Comparison of ENCODE assay signal across 1 cellular context in genomic region chr12:48237048-48237630, GRCh38.
TF ChIP-seq lines count a peak whose summit lies in the region.

No MANE protein-coding gene starts in this region.

TF ChIP-seq in K562, 482 proteins besides CTCF, POLR2A, EP300 and RAD21 (continued from another document):
- TF ChIP-seq PRDM10 (IDR thresholded peaks at IDR 0.05; ENCODE audit: partially characterized antibody) (peak; percentile 6), ZBTB5 (IDR thresholded peaks at IDR 0.05) (no peak), JUND (IDR thresholded peaks at IDR 0.05; ENCODE audit: borderline replicate concordance, low read depth, low read length) (no peak), JUND (tag; IDR thresholded peaks at IDR 0.05; ENCODE audit: borderline replicate concordance, low read depth, low read length) (no peak), TCF7 (IDR thresholded peaks at IDR 0.05; ENCODE audit: borderline replicate concordance) (no peak), FOXJ2 (tag; IDR thresholded peaks at IDR 0.05) (0 out of 2 replicates have a peak, but pooled peaks have one; percentile 76), ZC3H8 (IDR thresholded peaks at IDR 0.05) (no peak), MYC (IDR thresholded peaks at IDR 0.05; ENCODE audit: low read depth, low read length) (no peak), MYC (CRISPR knock-in tag; IDR thresholded peaks at IDR 0.05; ENCODE audit: borderline replicate concordance, low read depth) (no peak), ETV1 (tag; conservative IDR thresholded peaks at IDR 0.05; ENCODE audit: low read depth) (no peak), ZFP1 (CRISPR knock-in tag; IDR thresholded peaks at IDR 0.05) (no peak), XRCC4 (IDR thresholded peaks at IDR 0.05; ENCODE audit: extremely low read depth, insufficient read depth, insufficient read length) (no peak), RFX1 (IDR thresholded peaks at IDR 0.05) (peak; percentile 95), DDX20 (tag; IDR thresholded peaks at IDR 0.05; ENCODE audit: low read depth) (0 out of 2 replicates have a peak, but pooled peaks have one; percentile 24)
TF ChIP-seq in K562: peak in this region for 12.
